In genomic region chr12:9252256-9252655, GRCh38 we compare ENCODE assay signal across 41 cellular contexts. TPM values are rescaled to one million over a fixed set of nuclear protein-coding genes. Genes with fewer than 3 reads are reported as not detected.
"Had no signal": no experiment of that assay in that cellular context is flagged by ENCODE, and none has a peak within 500 bp of the region (broad histone marks: within the 10 kb centered on the region; RNA-seq: fewer than 3 reads in every experiment).

No MANE protein-coding gene starts in this region.

- DNase-seq: activated effector memory CD4-positive, alpha-beta T cell treated with anti-CD3 and anti-CD28 coated beads, Interleukin-2, amount 50 U/mL, for 16 hours; activated effector memory CD4-positive, alpha-beta T cell treated with Interleukin-2 at 50 U/mL for 16 hours; activated gamma-delta T cell; activated gamma-delta T cell treated with Interleukin-2 at 50 U/mL for 16 hours; activated naive CD4-positive, alpha-beta T cell; activated naive CD4-positive, alpha-beta T cell treated with anti-CD3 and anti-CD28 coated beads for 36 hours; activated naive CD4-positive, alpha-beta T cell treated with anti-CD3 and anti-CD28 coated beads, Interleukin-2, amount 10 ng/mL, durations not matched to agents 7 days and 5 days; activated naive CD4-positive, alpha-beta T cell treated with anti-CD3 and anti-CD28 coated beads, Interleukin-2, amount 50 U/mL, for 16 hours; activated naive CD4-positive, alpha-beta T cell treated with Interleukin-2 at 50 U/mL for 16 hours; activated naive CD8-positive, alpha-beta T cell treated with anti-CD3 and anti-CD28 coated beads for 36 hours; activated naive CD8-positive, alpha-beta T cell treated with anti-CD3 and anti-CD28 coated beads, Interleukin-2, amount 10 ng/mL, durations not matched to agents 7 days and 5 days; activated naive CD8-positive, alpha-beta T cell treated with anti-CD3 and anti-CD28 coated beads, Interleukin-2, amount 50 U/mL, for 24 hours; activated T-cell treated with anti-CD3 and anti-CD28 coated beads for 4 hours; activated T-cell treated with anti-CD3 and anti-CD28 coated beads, Interleukin-2, amount 50 U/mL, for 24 hours; activated T-cell treated with anti-CD3 and anti-CD28 coated beads, Interleukin-2, amount 50 U/mL, for 4 hours; activated T-cell treated with anti-CD3 and anti-CD28 coated beads, Interleukin-2, amount 50 U/mL, for 48 hours; adrenal gland; amniotic stem cell; amygdala; anterior cingulate cortex; aorta; body of pancreas; brain microvascular endothelial cell; caudate nucleus; central memory CD4-positive, alpha-beta T cell; cerebellar nuclear complex had no signal

- H3K27ac ChIP-seq: adrenal gland, ascending aorta, body of pancreas, brain microvascular endothelial cell, breast epithelium, cardiac muscle cell had no signal

- H3K4me3 Mint-ChIP-seq: activated naive CD4-positive, alpha-beta T cell treated with anti-CD3 and anti-CD28 coated beads for 36 hours; activated naive CD4-positive, alpha-beta T cell treated with anti-CD3 and anti-CD28 coated beads, Interleukin-2, amount 10 ng/mL, durations not matched to agents 7 days and 5 days; activated naive CD4-positive, alpha-beta T cell treated with anti-CD3 and anti-CD28 coated beads, Interleukin-2, amount 50 U/mL, for 24 hours; activated naive CD8-positive, alpha-beta T cell; activated naive CD8-positive, alpha-beta T cell treated with anti-CD3 and anti-CD28 coated beads for 36 hours; activated naive CD8-positive, alpha-beta T cell treated with anti-CD3 and anti-CD28 coated beads, Interleukin-2, amount 10 ng/mL, durations not matched to agents 7 days and 5 days; activated naive CD8-positive, alpha-beta T cell treated with anti-CD3 and anti-CD28 coated beads, Interleukin-2, amount 50 U/mL, for 24 hours; activated T-cell treated with anti-CD3 and anti-CD28 coated beads, Interleukin-2, amount 50 U/mL, for 24 hours; activated T-cell treated with anti-CD3 and anti-CD28 coated beads, Interleukin-2, amount 50 U/mL, for 4 hours; activated T-helper 1 cell treated with anti-CD3 and anti-CD28 coated beads, Interleukin-12 subunit alpha, Interleukin-12 subunit beta, Interleukin-2, Interleukin-4 antibody, amounts not matched to agents 30 ng/mL and 10 ng/mL and 1 ng/mL, durations not matched to agents 14 hours and 24 hours and 36 hours; activated T-helper 17 cell treated with anti-CD3 and anti-CD28 coated beads, Interleukin-2, amount 50 U/mL, for 72 hours; brain; central memory CD8-positive, alpha-beta T cell had no signal

- H3K27me3 Mint-ChIP-seq: central memory CD8-positive, alpha-beta T cell had no signal

- H3K27ac Mint-ChIP-seq: activated naive CD4-positive, alpha-beta T cell treated with anti-CD3 and anti-CD28 coated beads for 36 hours; activated naive CD4-positive, alpha-beta T cell treated with anti-CD3 and anti-CD28 coated beads, Interleukin-2, amount 10 ng/mL, durations not matched to agents 7 days and 5 days; activated naive CD4-positive, alpha-beta T cell treated with anti-CD3 and anti-CD28 coated beads, Interleukin-2, amount 50 U/mL, for 24 hours; activated naive CD4-positive, alpha-beta T cell treated with anti-CD3 and anti-CD28 coated beads, Interleukin-2, amount 50 U/mL, for 72 hours; activated naive CD8-positive, alpha-beta T cell; activated naive CD8-positive, alpha-beta T cell treated with anti-CD3 and anti-CD28 coated beads for 36 hours; activated naive CD8-positive, alpha-beta T cell treated with anti-CD3 and anti-CD28 coated beads, Interleukin-2, amount 10 ng/mL, durations not matched to agents 7 days and 5 days; activated naive CD8-positive, alpha-beta T cell treated with anti-CD3 and anti-CD28 coated beads, Interleukin-2, amount 50 U/mL, for 24 hours; activated T-cell treated with anti-CD3 and anti-CD28 coated beads, Interleukin-2, amount 50 U/mL, for 24 hours; activated T-helper 1 cell treated with anti-CD3 and anti-CD28 coated beads, Interleukin-12 subunit alpha, Interleukin-12 subunit beta, Interleukin-2, Interleukin-4 antibody, amounts not matched to agents 30 ng/mL and 10 ng/mL and 1 ng/mL, durations not matched to agents 14 hours and 24 hours and 36 hours; activated T-helper 17 cell treated with anti-CD3 and anti-CD28 coated beads, Interleukin-2, amount 50 U/mL, for 72 hours; activated T-helper 2 cell treated with anti-CD3 and anti-CD28 coated beads, Interferon-gamma antibody, Interleukin-2, Interleukin-4, amounts not matched to agents 10 μg/mL and 5 μg/mL and 100 μg/mL, durations not matched to agents 14 hours and 24 hours and 36 hours; brain had no signal

- H3K4me1 Mint-ChIP-seq: activated naive CD4-positive, alpha-beta T cell treated with anti-CD3 and anti-CD28 coated beads, Interleukin-2, amount 10 ng/mL, durations not matched to agents 7 days and 5 days; activated naive CD4-positive, alpha-beta T cell treated with anti-CD3 and anti-CD28 coated beads, Interleukin-2, amount 50 U/mL, for 24 hours; activated naive CD8-positive, alpha-beta T cell treated with anti-CD3 and anti-CD28 coated beads, Interleukin-2, amount 10 ng/mL, durations not matched to agents 7 days and 5 days; brain; central memory CD8-positive, alpha-beta T cell had no signal

- H3K36me3 Mint-ChIP-seq: activated naive CD4-positive, alpha-beta T cell treated with anti-CD3 and anti-CD28 coated beads, Interleukin-2, amount 10 ng/mL, durations not matched to agents 7 days and 5 days; activated naive CD8-positive, alpha-beta T cell treated with anti-CD3 and anti-CD28 coated beads, Interleukin-2, amount 10 ng/mL, durations not matched to agents 7 days and 5 days; brain had no signal

- H3K4me1 ChIP-seq: ascending aorta, body of pancreas, breast epithelium had no signal

- H3K9me3 Mint-ChIP-seq: activated naive CD8-positive, alpha-beta T cell treated with anti-CD3 and anti-CD28 coated beads, Interleukin-2, amount 50 U/mL, for 24 hours; central memory CD8-positive, alpha-beta T cell had no signal

- H3K9me3 ChIP-seq: adrenal gland, ascending aorta, breast epithelium had no signal

- H3K27me3 ChIP-seq: adrenal gland, ascending aorta, brain microvascular endothelial cell, breast epithelium, cardiac muscle cell had no signal

- H3K36me3 ChIP-seq: adrenal gland, ascending aorta, brain microvascular endothelial cell, breast epithelium, cardiac muscle cell had no signal

- FAIRE-seq: astrocyte, bronchial epithelial cell had no signal

- ATAC-seq: activated naive CD4-positive, alpha-beta T cell treated with anti-CD3 and anti-CD28 coated beads, Interleukin-2, amount 50 U/mL, for 72 hours; activated naive CD8-positive, alpha-beta T cell treated with anti-CD3 and anti-CD28 coated beads, Interleukin-2, amount 50 U/mL, for 24 hours; activated T-cell treated with anti-CD3 and anti-CD28 coated beads, Interleukin-2, amount 50 U/mL, for 4 hours; activated T-helper 17 cell treated with anti-CD3 and anti-CD28 coated beads, Interleukin-2, amount 50 U/mL, for 72 hours; body of pancreas had no signal

- H3K4me3 ChIP-seq: adrenal gland, ascending aorta, body of pancreas, breast epithelium, cardiac muscle cell had no signal

RNA-seq across cellular contexts. Expression of gene PZP, which starts 44.1 kb away (rescaled TPM):
- total RNA-seq: activated naive CD4-positive, alpha-beta T cell treated with anti-CD3 and anti-CD28 coated beads for 36 hours; activated naive CD4-positive, alpha-beta T cell treated with anti-CD3 and anti-CD28 coated beads, Interleukin-2, amount 50 U/mL, for 72 hours; activated naive CD8-positive, alpha-beta T cell treated with anti-CD3 and anti-CD28 coated beads for 36 hours; activated naive CD8-positive, alpha-beta T cell treated with anti-CD3 and anti-CD28 coated beads, Interleukin-2, amount 10 ng/mL, durations not matched to agents 7 days and 5 days; activated T-cell treated with anti-CD3 and anti-CD28 coated beads, Interleukin-2, amount 50 U/mL, for 4 hours; activated T-helper 1 cell treated with anti-CD3 and anti-CD28 coated beads, Interleukin-12 subunit alpha, Interleukin-12 subunit beta, Interleukin-2, Interleukin-4 antibody, amounts not matched to agents 30 ng/mL and 10 ng/mL and 1 ng/mL, durations not matched to agents 14 hours and 24 hours and 36 hours; activated T-helper 17 cell treated with anti-CD3 and anti-CD28 coated beads, Interleukin-2, amount 50 U/mL, for 72 hours; activated T-helper 2 cell treated with anti-CD3 and anti-CD28 coated beads, Interferon-gamma antibody, Interleukin-2, Interleukin-4, amounts not matched to agents 10 μg/mL and 5 μg/mL and 100 μg/mL, durations not matched to agents 14 hours and 24 hours and 36 hours; ascending aorta; astrocyte; body of pancreas; bronchial epithelial cell; cardiac muscle cell; cerebellum; chondrocyte had no signal
- polyA plus RNA-seq: aorta had no signal
